In genomic region chr20:53735536-53736050, GRCh38 we compare ENCODE assay signal across 10 cellular contexts.
DNase-seq lines count a peak whose midpoint lies in the region; ATAC-seq, FAIRE-seq and TF ChIP-seq lines count a peak whose summit lies in the region.
"Had no signal": no experiment of that assay in that cellular context is flagged by ENCODE, and none has a peak within 500 bp of the region (broad histone marks: within the 10 kb centered on the region; RNA-seq: fewer than 3 reads in every experiment).

No MANE protein-coding gene starts in this region.

- peak; percentile 18 for DNase-seq in DMS79 (lab: John Stamatoyannopoulos, UW)
- peak; percentile 89 for DNase-seq in MV-4-11 (lab: John Stamatoyannopoulos, UW)
- DNase-seq in GM12878 (ENCODE audit: low read depth, low spot score), result no peak
- no peak for DNase-seq in NCI-H446 (lab: John Stamatoyannopoulos, UW)
- no peak for DNase-seq in iPS-NIHi11 (ENCODE audit: low spot score)
- DNase-seq: activated CD4-positive, CD25-positive, alpha-beta regulatory T cell had no signal

- in situ Hi-C loops in GM12878 (cut with MboI), result loop anchor here (25.0 kb wide), 1 partner anchor 1548 kb away; the partner anchor contains the start of gene ZFP64

- no peaks in the 10 kb centered on the region; the same call in 1 of the 2 replicates for H3K79me2 ChIP-seq in GM12878 (ENCODE audit: control insufficient read depth, insufficient read depth, low read length)

- no peak for FAIRE-seq in GM12878 (lab: Jason Lieb, UNC)

- peak overlapping the region; percentile 71 for H2AFZ ChIP-seq in GM12878 (ENCODE audit: control insufficient read depth, low read depth, low read length)

- peak overlapping the region; percentile 96 to 100 (median 97) for H3K27ac Mint-ChIP-seq in nephron

- no peaks in the 10 kb centered on the region for H3K36me3 Mint-ChIP-seq in nephron (ENCODE audit: low read depth)

- POLR2A ChIA-PET in GM12878 (lab: Charles Lee), result interaction anchor here (0.6 to 6.0 kb wide), 12 partner anchors 14 to 172 kb away, joined by 3 to 49 read pairs (median 8); no protein-coding TSS in a partner anchor

- TF ChIP-seq RAD21 in GM12878 (IDR thresholded peaks at IDR 0.05; ENCODE audit: insufficient read depth, low read depth, low read length), result no peak

- peaks cover 47% of the 10 kb centered on the region for H3K4me1 ChIP-seq in GM12878 (ENCODE audit: control insufficient read depth, insufficient read depth, low read length)

- peak overlapping the region; percentile 44; the same call in 1 of the 2 replicates for H3K4me2 ChIP-seq in GM12878 (ENCODE audit: control insufficient read depth, insufficient read depth)

- no peak for TF ChIP-seq POLR2A in GM12878 (IDR thresholded peaks at IDR 0.05; ENCODE audit: low read depth, low read length)

- RAD21 ChIA-PET in GM12878 (lab: Charles Lee; ENCODE audit: unreplicated experiment), result interaction anchor here (0.6 to 3.1 kb wide), 29 partner anchors 9 to 328 kb away, joined by 3 to 41 read pairs (median 7); no protein-coding TSS in a partner anchor

- H3K9ac ChIP-seq in GM12878 (ENCODE audit: control insufficient read depth, insufficient read depth, low read length), result no peak overlapping the region; the same call in 1 of the 2 replicates

- H3K27ac ChIP-seq in GM12878 (ENCODE audit: control insufficient read depth, insufficient read depth), result peak overlapping the region; percentile 86
- H3K27ac ChIP-seq: thoracic aorta had no signal

- WGBS in GM12878 (ENCODE audit: insufficient coverage, insufficient replicate concordance, low lambda C conversion rate, missing lambda C conversion rate), result 8% methylated on average over 5 of the region's 5 CpGs

- H4K20me1 ChIP-seq in GM12878 (ENCODE audit: control insufficient read depth, insufficient read depth), result no peaks in the 10 kb centered on the region

- BruUV-seq in GM12878 (replicated peaks; lab: Mats Ljungman, UMichigan), result no TSS peak

- no peaks in the 10 kb centered on the region for H3K36me3 ChIP-seq in GM12878 (ENCODE audit: control insufficient read depth in 2 of 2, insufficient read depth in 2 of 2, low read length in 1 of 2)
- H3K36me3 ChIP-seq: thoracic aorta had no signal

- CTCF ChIA-PET in GM12878 (lab: Yijun Ruan, JAX), result interaction anchor here (0.7 to 7.4 kb wide), 14 partner anchors 14 to 327 kb away, joined by 3 to 47 read pairs (median 5); partner anchors contain the start of gene ZNF217

- H3K9me3 Mint-ChIP-seq in nephron, result no peaks in the 10 kb centered on the region

- H3K4me3 Mint-ChIP-seq in nephron, result peak overlapping the region in 2 of 3 experiments; percentile 0 to 85

- H3K27me3 ChIP-seq in GM12878 (replicated peaks in 1 of 2; ENCODE audit: control insufficient read depth in 2 of 2, insufficient read depth in 2 of 2, low read length in 1 of 2), result no peaks in the 10 kb centered on the region

- no peak for ATAC-seq in GM12878
- no peak for ATAC-seq in HG03520 (IDR thresholded peaks at IDR 0.05; ENCODE audit: unreplicated experiment)
- no peak for ATAC-seq in HG03521 (IDR thresholded peaks at IDR 0.05; ENCODE audit: unreplicated experiment)

- no peaks in the 10 kb centered on the region for H3K27me3 Mint-ChIP-seq in nephron (ENCODE audit: low read depth)

- SMC1A ChIA-PET in GM12878 (lab: Charles Lee; ENCODE audit: uncharacterized antibody, unreplicated experiment), result interaction anchor here (0.6 to 14.8 kb wide), 27 partner anchors 9 to 198 kb away, joined by 3 to 290 read pairs (median 8); no protein-coding TSS in a partner anchor

- intact Hi-C loops in GM12878 (cut with micrococcal nuclease; ENCODE audit: unreplicated experiment), result loop anchor here (2.0 to 5.0 kb wide), 4 partner anchors 29 to 153 kb away; no protein-coding TSS in a partner anchor

- TF ChIP-seq EP300 in GM12878 (IDR thresholded peaks at IDR 0.05; ENCODE audit: borderline replicate concordance in 1 of 2, control insufficient read depth in 1 of 2, low read depth in 2 of 2, low read length in 2 of 2), result no peak

- no peak overlapping the region for H3K4me3 ChIP-seq in GM12878
- H3K4me3 ChIP-seq: thoracic aorta had no signal

- H3K9me3 ChIP-seq in GM12878 (replicated peaks; ENCODE audit: control insufficient read depth, insufficient read depth, low read length), result no peaks in the 10 kb centered on the region; the same call in 1 of the 3 replicates
- H3K9me3 ChIP-seq: thoracic aorta had no signal

- peaks cover 67% of the 10 kb centered on the region for H3K4me1 Mint-ChIP-seq in nephron

- TF ChIP-seq CTCF in GM12878 (IDR thresholded peaks at IDR 0.05 in 2 of 3, conservative IDR thresholded peaks at IDR 0.05 in 1 of 3; ENCODE audit: control insufficient read depth in 2 of 3, extremely low read depth in 1 of 3, insufficient read depth in 1 of 3, low read depth in 3 of 3, low read length in 3 of 3), result no peak
- no peak for TF ChIP-seq CTCF in nephron (IDR thresholded peaks at IDR 0.05; ENCODE audit: unreplicated experiment in 3 of 3)

TF ChIP-seq in GM12878, 131 proteins besides CTCF, POLR2A, EP300 and RAD21 (continues in another document):
- TF ChIP-seq EZH2 (IDR thresholded peaks at IDR 0.05; ENCODE audit: borderline replicate concordance, control insufficient read depth, low read depth, low read length), result no peak
- peak; percentile 83; the same call in 1 of the 2 replicates for TF ChIP-seq NFXL1 (IDR thresholded peaks at IDR 0.05; ENCODE audit: borderline replicate concordance)
- no peak for TF ChIP-seq SMAD5 (IDR thresholded peaks at IDR 0.05; ENCODE audit: low read depth)
- no peak for TF ChIP-seq CHD4 (IDR thresholded peaks at IDR 0.05)
- no peak for TF ChIP-seq HSF1 (IDR thresholded peaks at IDR 0.05; ENCODE audit: low read depth, low read length)
- no peak for TF ChIP-seq KLF5 (IDR thresholded peaks at IDR 0.05; ENCODE audit: partially characterized antibody)
- no peak for TF ChIP-seq CHD1 (IDR thresholded peaks at IDR 0.05; ENCODE audit: low read depth, low read length)
- TF ChIP-seq MXI1 (IDR thresholded peaks at IDR 0.05; ENCODE audit: low read depth, low read length), result no peak
- TF ChIP-seq SIX5 (IDR thresholded peaks at IDR 0.05; ENCODE audit: low read depth, low read length, severe bottlenecking), result no peak
- no peak for TF ChIP-seq BCL11A (IDR thresholded peaks at IDR 0.05; ENCODE audit: low read depth, low read length)
- TF ChIP-seq SMAD1 (IDR thresholded peaks at IDR 0.05; ENCODE audit: low read depth, partially characterized antibody), result no peak
- TF ChIP-seq NKRF (conservative IDR thresholded peaks at IDR 0.05), result 0 out of 2 replicates have a peak, but pooled peaks have one; percentile 21
- TF ChIP-seq ZBTB40 (IDR thresholded peaks at IDR 0.05; ENCODE audit: borderline replicate concordance), result no peak

Comparison
In these comparisons a context has a peak if more than half of its experiments do, and no peak if none do; other contexts are left out.
1. DNase-seq: peak in DMS79 (single experiment) and MV-4-11 (single experiment); none in GM12878 (single experiment), NCI-H446 (0 of 2) and iPS-NIHi11 (single experiment).